In the genomic region with DNA sequence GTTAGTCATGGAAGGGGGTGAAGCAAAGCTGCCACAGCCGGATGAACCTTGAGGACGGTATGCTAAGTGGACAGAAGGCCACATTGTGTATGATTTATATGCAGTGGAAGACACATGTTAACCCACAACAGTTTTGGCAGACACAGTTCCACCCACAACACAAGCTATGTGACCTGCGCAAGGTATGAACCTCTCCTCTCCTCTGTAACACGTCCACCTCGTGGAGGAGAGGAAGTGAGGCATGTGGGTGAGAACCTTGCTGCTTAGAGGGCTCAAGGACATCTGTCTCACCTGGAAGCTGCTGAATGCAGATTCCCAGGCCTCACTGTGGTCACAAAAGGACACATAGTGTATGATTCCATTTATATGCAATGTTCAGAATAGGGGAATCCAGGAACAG, we compare ENCODE assay signal across 13 cellular contexts.
"Had no signal": no experiment of that assay in that cellular context is flagged by ENCODE, and none has a peak within 500 bp of the region (broad histone marks: within the 10 kb centered on the region; RNA-seq: fewer than 3 reads in every experiment).

No MANE protein-coding gene starts in this region.

- H3K27ac Mint-ChIP-seq: activated naive CD4-positive, alpha-beta T cell treated with anti-CD3 and anti-CD28 coated beads, Interleukin-2, amount 50 U/mL, for 24 hours had no signal

- H3K9me3 ChIP-seq: left ventricle myocardium inferior, ovary had no signal

- H3K4me3 ChIP-seq: left ventricle myocardium inferior, ovary had no signal

- DNase-seq: anterior cingulate cortex; foreskin keratinocyte; left ventricle myocardium inferior; ovary; stimulated activated CD4-positive, alpha-beta T cell treated with anti-CD3 and anti-CD28 coated beads, Interleukin-2, amount 100 ng/mL, for 48 hours; SW 1271; T-helper 9 cell had no signal

- H3K27ac ChIP-seq: foreskin keratinocyte, left ventricle myocardium inferior, ovary had no signal

- H3K27me3 ChIP-seq: foreskin keratinocyte, ovary had no signal

- H3K4me3 Mint-ChIP-seq: activated naive CD4-positive, alpha-beta T cell treated with anti-CD3 and anti-CD28 coated beads, Interleukin-2, amount 50 U/mL, for 24 hours; memory B cell; stimulated activated naive CD8-positive, alpha-beta T cell treated with anti-CD3 and anti-CD28 coated beads, Interleukin-15, Interleukin-2, amounts not matched to agents 100 ng/mL and 50 ng/mL, for 24 hours had no signal

- H3K27me3 Mint-ChIP-seq: activated naive CD4-positive, alpha-beta T cell treated with anti-CD3 and anti-CD28 coated beads, Interleukin-2, amount 50 U/mL, for 24 hours; memory B cell; stimulated activated naive CD8-positive, alpha-beta T cell treated with anti-CD3 and anti-CD28 coated beads, Interleukin-15, Interleukin-2, amounts not matched to agents 100 ng/mL and 50 ng/mL, for 24 hours had no signal

- H3K9me3 Mint-ChIP-seq: activated naive CD4-positive, alpha-beta T cell treated with anti-CD3 and anti-CD28 coated beads, Interleukin-2, amount 50 U/mL, for 24 hours; stimulated activated naive CD8-positive, alpha-beta T cell treated with anti-CD3 and anti-CD28 coated beads, Interleukin-15, Interleukin-2, amounts not matched to agents 100 ng/mL and 50 ng/mL, for 24 hours had no signal

- ATAC-seq: foreskin keratinocyte had no signal

- FAIRE-seq: colon, endothelial cell of umbilical vein, islet of Langerhans had no signal

- H3K36me3 ChIP-seq: left ventricle myocardium inferior, ovary had no signal
